Comparison of ENCODE assay signal across 8 cellular contexts in genomic region chr10:92849234-92849525, GRCh38. TPM values are rescaled to one million over a fixed set of nuclear protein-coding genes. Genes with fewer than 3 reads are reported as not detected.
DNase-seq lines count a peak whose midpoint lies in the region; ATAC-seq lines count a peak whose summit lies in the region.

No MANE protein-coding gene starts in this region.

- CTCF ChIA-PET in activated CD4-positive, alpha-beta T cell treated with anti-CD3 and anti-CD28 coated beads, Interleukin-2, amount 10 ng/mL, durations not matched to agents 7 days and 5 days (lab: Charles Lee) = interaction anchor here (0.6 to 2.1 kb wide), 5 partner anchors 11 to 120 kb away, joined by 3 to 20 read pairs (median 4); no protein-coding TSS in a partner anchor
- CTCF ChIA-PET in T-cell (lab: Charles Lee) = interaction anchor here (0.6 to 2.7 kb wide), 6 partner anchors 27 to 258 kb away, joined by 3 to 7 read pairs (median 4); no protein-coding TSS in a partner anchor

- H3K27ac Mint-ChIP-seq in activated CD4-positive, alpha-beta T cell treated with anti-CD3 and anti-CD28 coated beads, Interleukin-2, amount 10 ng/mL, durations not matched to agents 7 days and 5 days = peak overlapping the region; percentile 84
- H3K27ac Mint-ChIP-seq in T-cell = peak overlapping the region; percentile 53 to 74
- peak overlapping the region; percentile 83 for H3K27ac Mint-ChIP-seq in stimulated activated naive CD8-positive, alpha-beta T cell treated with anti-CD3 and anti-CD28 coated beads, Interleukin-15, Interleukin-2, amounts not matched to agents 100 ng/mL and 50 ng/mL, for 24 hours

- H3K27me3 Mint-ChIP-seq in activated CD4-positive, alpha-beta T cell treated with anti-CD3 and anti-CD28 coated beads, Interleukin-2, amount 10 ng/mL, durations not matched to agents 7 days and 5 days = no peaks in the 10 kb centered on the region
- H3K27me3 Mint-ChIP-seq in T-cell = no peaks in the 10 kb centered on the region
- H3K27me3 Mint-ChIP-seq in stimulated activated naive CD8-positive, alpha-beta T cell treated with anti-CD3 and anti-CD28 coated beads, Interleukin-15, Interleukin-2, amounts not matched to agents 100 ng/mL and 50 ng/mL, for 24 hours = no peaks in the 10 kb centered on the region

- H3K4me3 ChIP-seq in iPS DF 6.9 (ENCODE audit: low read length) = peak overlapping the region; percentile 71; the same call in 1 of the 2 replicates

- no peaks in the 10 kb centered on the region for H3K4me1 ChIP-seq in iPS DF 6.9 (ENCODE audit: control insufficient read depth, insufficient read depth, low read length)

- WGBS in iPS DF 6.9 (ENCODE audit: insufficient coverage, insufficient read length) = no CpG with 5 or more reads among the region's 7 CpGs

- no peak overlapping the region for H3K27ac ChIP-seq in iPS DF 6.9 (ENCODE audit: low read length)

- DNase-seq in activated CD4-positive, alpha-beta T cell treated with anti-CD3 and anti-CD28 coated beads, Interleukin-2, amount 10 ng/mL, durations not matched to agents 7 days and 5 days = no peak
- DNase-seq in activated CD4-positive, alpha-beta T cell treated with anti-CD3 and anti-CD28 coated beads for 48 hours = no peak
- DNase-seq in T-cell (no peak), iPS DF 6.9 (ENCODE audit: low read depth, low spot score) (no peak), SIG-M5 (lab: John Stamatoyannopoulos, UW) (no peak), NCI-H2029 (lab: John Stamatoyannopoulos, UW) (no peak), GF-D8 (lab: John Stamatoyannopoulos, UW) (no peak)

- no peaks in the 10 kb centered on the region for H3K9me3 ChIP-seq in iPS DF 6.9 (ENCODE audit: control insufficient read depth, insufficient read depth, low read length)

- H3K36me3 Mint-ChIP-seq in activated CD4-positive, alpha-beta T cell treated with anti-CD3 and anti-CD28 coated beads, Interleukin-2, amount 10 ng/mL, durations not matched to agents 7 days and 5 days (ENCODE audit: low read depth) = peaks cover 15% of the 10 kb centered on the region
- no peaks in the 10 kb centered on the region for H3K36me3 Mint-ChIP-seq in T-cell
- H3K36me3 Mint-ChIP-seq in stimulated activated naive CD8-positive, alpha-beta T cell treated with anti-CD3 and anti-CD28 coated beads, Interleukin-15, Interleukin-2, amounts not matched to agents 100 ng/mL and 50 ng/mL, for 24 hours (ENCODE audit: low read depth) = peaks cover 5% of the 10 kb centered on the region

- peaks cover 38% of the 10 kb centered on the region for H3K4me1 Mint-ChIP-seq in activated CD4-positive, alpha-beta T cell treated with anti-CD3 and anti-CD28 coated beads, Interleukin-2, amount 10 ng/mL, durations not matched to agents 7 days and 5 days
- peaks cover 28 to 46% (median 34%) of the 10 kb centered on the region in 3 donors for H3K4me1 Mint-ChIP-seq in T-cell
- peaks cover 38% of the 10 kb centered on the region for H3K4me1 Mint-ChIP-seq in stimulated activated naive CD8-positive, alpha-beta T cell treated with anti-CD3 and anti-CD28 coated beads, Interleukin-15, Interleukin-2, amounts not matched to agents 100 ng/mL and 50 ng/mL, for 24 hours (ENCODE audit: low read depth)

- H3K9me3 Mint-ChIP-seq in activated CD4-positive, alpha-beta T cell treated with anti-CD3 and anti-CD28 coated beads, Interleukin-2, amount 10 ng/mL, durations not matched to agents 7 days and 5 days = no peaks in the 10 kb centered on the region
- no peaks in the 10 kb centered on the region for H3K9me3 Mint-ChIP-seq in T-cell
- H3K9me3 Mint-ChIP-seq in stimulated activated naive CD8-positive, alpha-beta T cell treated with anti-CD3 and anti-CD28 coated beads, Interleukin-15, Interleukin-2, amounts not matched to agents 100 ng/mL and 50 ng/mL, for 24 hours = no peaks in the 10 kb centered on the region

- no peak for ATAC-seq in T-cell (replicated peaks in 1 of 4)

- H3K36me3 ChIP-seq in iPS DF 6.9 (ENCODE audit: control insufficient read depth, insufficient read depth, low read length) = no peaks in the 10 kb centered on the region

- peak overlapping the region; percentile 79 for H3K4me3 Mint-ChIP-seq in activated CD4-positive, alpha-beta T cell treated with anti-CD3 and anti-CD28 coated beads, Interleukin-2, amount 10 ng/mL, durations not matched to agents 7 days and 5 days
- peak overlapping the region; percentile 79 to 84 (median 83) for H3K4me3 Mint-ChIP-seq in T-cell
- H3K4me3 Mint-ChIP-seq in stimulated activated naive CD8-positive, alpha-beta T cell treated with anti-CD3 and anti-CD28 coated beads, Interleukin-15, Interleukin-2, amounts not matched to agents 100 ng/mL and 50 ng/mL, for 24 hours = peak overlapping the region; percentile 83

- H3K27me3 ChIP-seq in iPS DF 6.9 (ENCODE audit: control insufficient read depth, insufficient read depth, low read length) = peaks cover 10% of the 10 kb centered on the region; the same call in 1 of the 2 replicates

- POLR2A ChIA-PET in activated CD4-positive, alpha-beta T cell treated with anti-CD3 and anti-CD28 coated beads, Interleukin-2, amount 10 ng/mL, durations not matched to agents 7 days and 5 days (lab: Charles Lee) = no interaction called here
- POLR2A ChIA-PET in T-cell (lab: Charles Lee) = interaction anchor here in 1 of 2 donors (1.0 kb wide), 1 partner anchor 275 kb away, joined by 4 read pairs; no protein-coding TSS in a partner anchor

RNA-seq across cellular contexts. Expression of gene EXOC6, which starts 0.9 kb away (rescaled TPM):
- total RNA-seq in activated CD4-positive, alpha-beta T cell treated with anti-CD3 and anti-CD28 coated beads, Interleukin-2, amount 10 ng/mL, durations not matched to agents 7 days and 5 days = 10 to 100 TPM; 11.8 to 13.6 TPM
- 10 to 100 TPM in 2 of 5 donors, 1 to 10 TPM in 3; 8.7 to 13.3 (median 9.7) TPM for total RNA-seq in T-cell
